In the genomic region with DNA sequence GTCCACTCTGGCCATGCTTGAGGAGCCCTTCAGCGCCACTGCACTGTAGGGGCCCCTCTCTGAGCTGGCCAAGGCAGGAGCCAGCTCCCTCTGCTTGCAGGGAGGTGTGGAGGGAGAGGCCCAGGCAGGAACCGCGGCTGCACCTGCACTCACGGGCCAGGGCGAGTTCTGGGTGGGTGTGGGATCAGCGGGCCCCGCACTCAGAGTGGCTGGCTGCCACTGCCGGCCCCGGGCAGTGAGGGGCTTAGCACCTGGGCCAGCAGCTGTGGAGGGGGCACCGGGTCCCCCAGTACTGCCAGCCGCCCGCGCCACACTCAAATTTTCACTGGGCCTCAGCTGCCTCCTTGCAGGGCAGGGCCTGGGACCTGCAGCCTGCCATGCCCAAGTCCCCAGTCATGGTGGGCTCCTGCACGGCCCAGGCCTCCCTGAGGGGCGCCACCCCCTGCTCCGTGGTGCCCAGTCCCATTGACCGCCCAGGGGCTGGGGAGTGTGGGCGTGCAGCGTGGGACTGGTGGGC, we compare ENCODE assay signal across 20 cellular contexts.
DNase-seq lines count a peak whose midpoint lies in the region; ATAC-seq, FAIRE-seq and TF ChIP-seq lines count a peak whose summit lies in the region.
"Had no signal": no experiment of that assay in that cellular context is flagged by ENCODE, and none has a peak within 500 bp of the region (broad histone marks: within the 10 kb centered on the region; RNA-seq: fewer than 3 reads in every experiment).

No MANE protein-coding gene starts in this region.

- H3K36me3 Mint-ChIP-seq in stimulated activated memory B cell treated with anti-CD40 and anti-IgM and Interleukin-4, amounts not matched to agents 10 μg/mL and 1 μg/mL and 100 μg/mL, for 72 hours, result no peaks in the 10 kb centered on the region

- TF ChIP-seq CTCF in lower lobe of right lung (IDR thresholded peaks at IDR 0.05), result no peak

- H3K27ac ChIP-seq in lower lobe of right lung, result no peak overlapping the region

- peak; percentile 74 for ATAC-seq in stimulated activated naive CD8-positive, alpha-beta T cell treated with anti-CD3 and anti-CD28 coated beads, Interleukin-15, amount 100 ng/mL, for 72 hours
- no peak for ATAC-seq in stimulated activated naive CD8-positive, alpha-beta T cell treated with anti-CD3 and anti-CD28 coated beads, Interleukin-15, Interleukin-2, amounts not matched to agents 100 U/mL and 50 U/mL, for 24 hours
- peak; percentile 33 to 43 for ATAC-seq in lower lobe of right lung
- peak; percentile 51 for ATAC-seq in stimulated activated memory B cell treated with anti-CD40 and anti-IgM and Interleukin-4, amounts not matched to agents 10 μg/mL and 1 μg/mL and 100 μg/mL, for 72 hours

- H3K4me1 ChIP-seq in lower lobe of right lung, result no peaks in the 10 kb centered on the region

- H3K4me1 Mint-ChIP-seq in stimulated activated naive CD8-positive, alpha-beta T cell treated with anti-CD3 and anti-CD28 coated beads, Interleukin-15, amount 100 ng/mL, for 72 hours, result no peaks in the 10 kb centered on the region
- no peaks in the 10 kb centered on the region for H3K4me1 Mint-ChIP-seq in stimulated activated memory B cell treated with anti-CD40 and anti-IgM and Interleukin-4, amounts not matched to agents 10 μg/mL and 1 μg/mL and 100 μg/mL, for 72 hours

- H3K9me3 ChIP-seq in lower lobe of right lung, result no peaks in the 10 kb centered on the region

- no peaks in the 10 kb centered on the region for H3K36me3 ChIP-seq in lower lobe of right lung

- peaks cover 10 to 22% of the 10 kb centered on the region in 2 donors for H3K9me3 Mint-ChIP-seq in stimulated activated naive CD8-positive, alpha-beta T cell treated with anti-CD3 and anti-CD28 coated beads, Interleukin-15, amount 100 ng/mL, for 72 hours
- peaks cover 10% of the 10 kb centered on the region for H3K9me3 Mint-ChIP-seq in stimulated activated memory B cell treated with anti-CD40 and anti-IgM and Interleukin-4, amounts not matched to agents 10 μg/mL and 1 μg/mL and 100 μg/mL, for 72 hours

- no peak overlapping the region for H3K4me3 Mint-ChIP-seq in stimulated activated naive CD8-positive, alpha-beta T cell treated with anti-CD3 and anti-CD28 coated beads, Interleukin-15, amount 100 ng/mL, for 72 hours
- H3K4me3 Mint-ChIP-seq in stimulated activated memory B cell treated with anti-CD40 and anti-IgM and Interleukin-4, amounts not matched to agents 10 μg/mL and 1 μg/mL and 100 μg/mL, for 72 hours, result no peak overlapping the region

- H3K4me3 ChIP-seq in lower lobe of right lung, result no peak overlapping the region

- H3K27me3 ChIP-seq in lower lobe of right lung (ENCODE audit: low read depth), result no peaks in the 10 kb centered on the region

- H3K27me3 Mint-ChIP-seq in stimulated activated naive CD8-positive, alpha-beta T cell treated with anti-CD3 and anti-CD28 coated beads, Interleukin-15, amount 100 ng/mL, for 72 hours, result no peaks in the 10 kb centered on the region
- H3K27me3 Mint-ChIP-seq in stimulated activated memory B cell treated with anti-CD40 and anti-IgM and Interleukin-4, amounts not matched to agents 10 μg/mL and 1 μg/mL and 100 μg/mL, for 72 hours, result no peaks in the 10 kb centered on the region

- no peak overlapping the region for H3K27ac Mint-ChIP-seq in stimulated activated naive CD8-positive, alpha-beta T cell treated with anti-CD3 and anti-CD28 coated beads, Interleukin-15, amount 100 ng/mL, for 72 hours
- H3K27ac Mint-ChIP-seq in stimulated activated memory B cell treated with anti-CD40 and anti-IgM and Interleukin-4, amounts not matched to agents 10 μg/mL and 1 μg/mL and 100 μg/mL, for 72 hours, result no peak overlapping the region

- DNase-seq in stimulated activated naive CD8-positive, alpha-beta T cell treated with anti-CD3 and anti-CD28 coated beads, Interleukin-15, amount 100 ng/mL, for 72 hours, result no peak
- no peak for DNase-seq in stimulated activated naive CD8-positive, alpha-beta T cell treated with anti-CD3 and anti-CD28 coated beads, Interleukin-15, Interleukin-2, amounts not matched to agents 100 U/mL and 50 U/mL, for 24 hours
- no peak for DNase-seq in lower lobe of right lung
- DNase-seq in NCI-H2081 treated with DMSO at 0.1 percent for 48 hours (lab: John Stamatoyannopoulos, UW), result no peak
- DNase-seq in H54 (ENCODE audit: insufficient read length, low spot score), result no peak
- no peak for DNase-seq in inferior parietal cortex (ENCODE audit: extremely low spot score)
- DNase-seq: Calu3, DND-41, NCI-H1048, NCI-H1417, NCI-H1694, NCI-H2081, NCI-H2171, NCI-H226, NCI-H510A, NCI-H69 had no signal

- no peak for TF ChIP-seq POLR2A in H54 (IDR thresholded peaks at IDR 0.05; ENCODE audit: low read depth, low read length)

- intact Hi-C loops in lower lobe of right lung (cut with DNase I), result no loop called here

- FAIRE-seq in H54 (lab: Jason Lieb, UNC), result no peak
- FAIRE-seq: GM12892, H1, RCC 7860 had no signal
